In the genomic region with DNA sequence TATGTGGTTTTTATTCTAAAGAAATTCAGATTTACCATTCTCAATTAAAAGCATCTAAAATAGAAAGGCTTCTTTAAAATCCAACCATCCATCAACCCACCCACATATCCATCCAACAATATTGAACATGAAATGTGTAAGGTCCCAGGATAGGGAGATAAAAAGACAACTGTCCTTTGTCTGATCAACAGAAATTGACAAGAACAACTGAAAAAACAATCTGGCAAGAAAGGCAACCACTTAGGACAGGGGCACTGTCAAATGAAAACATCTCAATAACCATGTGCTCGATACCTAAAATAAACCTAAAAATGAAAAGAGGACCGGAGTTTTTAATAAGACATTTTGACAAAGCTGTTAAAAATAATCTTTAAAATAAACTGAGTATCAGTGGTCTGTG, we compare ENCODE assay signal across 26 cellular contexts.
"Had no signal": no experiment of that assay in that cellular context is flagged by ENCODE, and none has a peak within 500 bp of the region (broad histone marks: within the 10 kb centered on the region; RNA-seq: fewer than 3 reads in every experiment).

No MANE protein-coding gene starts in this region.

- H3K36me3 ChIP-seq: thoracic aorta, thyroid gland, tibial artery, transverse colon, upper lobe of right lung, uterus, vagina had no signal

- ATAC-seq: stimulated activated effector memory CD8-positive, alpha-beta T cell treated with anti-CD3 and anti-CD28 coated beads, Interleukin-12 subunit alpha, Interleukin-12 subunit beta, amount 100 ng/mL, for 72 hours; stimulated activated memory B cell treated with anti-CD40 and anti-IgM and Interleukin-4, amounts not matched to agents 10 μg/mL and 1 μg/mL and 100 μg/mL, for 72 hours; stimulated activated naive B cell treated with anti-CD40 and anti-IgM and Interleukin-4, amounts not matched to agents 10 μg/mL and 1 μg/mL and 100 μg/mL, for 72 hours; stimulated activated naive CD8-positive, alpha-beta T cell treated with anti-CD3 and anti-CD28 coated beads, Interleukin-15, amount 100 ng/mL, for 72 hours; stimulated activated naive CD8-positive, alpha-beta T cell treated with anti-CD3 and anti-CD28 coated beads, Interleukin-15, Interleukin-2, amounts not matched to agents 100 U/mL and 50 U/mL, for 24 hours; upper lobe of right lung had no signal

- H3K4me1 ChIP-seq: suprapubic skin, testis, thyroid gland, tibial artery, tibial nerve, transverse colon, upper lobe of left lung, upper lobe of right lung, uterus, vagina had no signal

- H3K27me3 ChIP-seq: stomach, suprapubic skin, testis, thyroid gland, tibial artery, tibial nerve, transverse colon, upper lobe of left lung, upper lobe of right lung, uterus, vagina had no signal

- DNase-seq: stimulated activated CD4-positive, alpha-beta T cell treated with anti-CD3 and anti-CD28 coated beads, Interleukin-2, amount 100 ng/mL, for 48 hours; stimulated activated CD4-positive, alpha-beta T cell treated with anti-CD3 and anti-CD28 coated beads, Interleukin-4, amount 100 ng/mL, for 1 hour; stimulated activated CD4-positive, alpha-beta T cell treated with anti-CD3 and anti-CD28 coated beads, Interleukin-4, amount 100 ng/mL, for 24 hours; stimulated activated CD4-positive, alpha-beta T cell treated with anti-CD3 and anti-CD28 coated beads, Interleukin-4, amount 100 ng/mL, for 4 hours; stimulated activated CD8-positive, alpha-beta memory T cell treated with anti-CD3 and anti-CD28 coated beads, Interleukin-4, amount 100 ng/mL, for 48 hours; stimulated activated naive B cell treated with anti-CD40 and anti-IgM and Interleukin-4, amounts not matched to agents 10 μg/mL and 1 μg/mL and 100 μg/mL, for 72 hours; stimulated activated naive CD4-positive, alpha-beta T cell; stimulated activated naive CD4-positive, alpha-beta T cell treated with Interleukin-2 at 50 U/mL for 16 hours; stimulated activated naive CD8-positive, alpha-beta T cell treated with anti-CD3 and anti-CD28 coated beads, Interleukin-15, amount 100 ng/mL, for 72 hours; stimulated activated naive CD8-positive, alpha-beta T cell treated with anti-CD3 and anti-CD28 coated beads, Interleukin-15, Interleukin-2, amounts not matched to agents 100 U/mL and 50 U/mL, for 24 hours; stomach; substantia nigra; testis; thyroid gland; tibial artery; transverse colon; trophoblast cell; upper lobe of left lung; upper lobe of right lung; uterus had no signal

- H3K27ac ChIP-seq: stomach, suprapubic skin, testis, thoracic aorta, thyroid gland, tibial artery, tibial nerve, transverse colon, upper lobe of left lung, upper lobe of right lung, uterus, vagina had no signal

- H3K9me3 ChIP-seq: stomach, suprapubic skin, testis, thoracic aorta, thyroid gland, tibial artery, transverse colon, upper lobe of left lung, upper lobe of right lung, uterus, vagina had no signal

- H3K4me3 ChIP-seq: stomach, suprapubic skin, testis, thoracic aorta, thyroid gland, tibial artery, tibial nerve, transverse colon, upper lobe of left lung, upper lobe of right lung, uterus, vagina had no signal
